Comparison of ENCODE assay signal across 8 cellular contexts in the genomic region with DNA sequence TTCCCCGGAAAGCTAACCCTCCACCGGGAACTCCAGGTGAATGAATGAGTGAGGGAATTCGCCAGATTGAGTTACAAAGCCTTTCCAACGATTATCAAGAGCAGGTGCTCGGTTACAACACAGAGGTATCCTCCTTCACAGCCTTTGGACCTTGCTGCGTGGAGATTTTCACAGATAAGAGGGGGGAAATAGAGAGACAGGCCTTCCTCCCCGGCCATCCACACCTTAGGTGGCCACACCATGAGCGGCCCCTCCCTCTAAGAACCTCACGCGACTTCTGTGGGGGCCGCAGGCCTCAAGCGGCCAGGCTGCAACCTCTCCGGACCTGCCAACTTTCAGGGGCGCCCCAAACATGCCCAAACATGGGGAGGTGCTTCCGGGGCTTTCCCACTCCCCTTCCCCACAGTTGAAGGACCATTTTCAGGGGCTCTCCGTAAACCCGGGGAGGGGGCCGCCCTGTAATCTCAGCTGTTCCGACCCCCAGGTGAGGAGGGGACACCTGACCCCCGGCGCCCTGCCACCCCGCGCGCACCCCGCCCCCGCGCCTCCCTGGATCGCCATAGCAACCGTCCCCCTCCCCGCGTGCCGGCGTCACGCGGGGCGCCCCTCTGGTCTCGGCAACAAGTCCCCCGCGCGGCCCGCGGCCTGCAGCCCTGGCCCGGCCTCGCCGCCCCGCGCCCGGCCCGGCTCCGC. TPM values are rescaled to one million over a fixed set of nuclear protein-coding genes. Genes with fewer than 3 reads are reported as not detected.
DNase-seq lines count a peak whose midpoint lies in the region; ATAC-seq, FAIRE-seq and TF ChIP-seq lines count a peak whose summit lies in the region.

No MANE protein-coding gene starts in this region.

- H3K9me3 Mint-ChIP-seq in activated B cell treated with CpG ODN at 0.5 μM for 24 hours (no peaks in the 10 kb centered on the region), neural progenitor cell (peaks cover 5% of the 10 kb centered on the region)

- peak overlapping the region; percentile 39 for H3K27ac Mint-ChIP-seq in activated B cell treated with CpG ODN at 0.5 μM for 24 hours
- no peak overlapping the region for H3K27ac Mint-ChIP-seq in neural progenitor cell

- H4K20me1 ChIP-seq in neural progenitor cell (ENCODE audit: low read depth) = peaks cover 39% of the 10 kb centered on the region

- H3K36me3 ChIP-seq in neural progenitor cell = no peaks in the 10 kb centered on the region

- peaks cover 4% of the 10 kb centered on the region for H3K36me3 Mint-ChIP-seq in activated B cell treated with CpG ODN at 0.5 μM for 24 hours (ENCODE audit: low read depth)
- H3K36me3 Mint-ChIP-seq in neural progenitor cell = peaks cover 6% of the 10 kb centered on the region

- peaks cover 53% of the 10 kb centered on the region for H3K4me1 ChIP-seq in neural progenitor cell

- peaks cover 52% of the 10 kb centered on the region for H3K79me2 ChIP-seq in neural progenitor cell (ENCODE audit: low read depth)

- H3K27me3 ChIP-seq in neural progenitor cell = no peaks in the 10 kb centered on the region

- peak overlapping the region; percentile 76 for H3K4me3 ChIP-seq in epithelial cell of proximal tubule (ENCODE audit: low read depth, low read length)
- peak overlapping the region; percentile 76 for H3K4me3 ChIP-seq in neural progenitor cell

- TF ChIP-seq CTCF in activated B cell treated with CpG ODN at 0.5 μM for 24 hours (IDR thresholded peaks at IDR 0.05) (no peak), epithelial cell of proximal tubule (conservative IDR thresholded peaks at IDR 0.05; ENCODE audit: low read depth, low read length) (no peak), neural progenitor cell (IDR thresholded peaks at IDR 0.05) (no peak)

- POLR2A ChIA-PET in activated B cell treated with CpG ODN at 0.5 μM for 24 hours (lab: Charles Lee) = no interaction called here

- H2AFZ ChIP-seq in neural progenitor cell (replicated peaks) = no peak overlapping the region

- CTCF ChIA-PET in activated B cell treated with CpG ODN at 0.5 μM for 24 hours (lab: Charles Lee) = no interaction called here

- H3F3A ChIP-seq in neural progenitor cell (ENCODE audit: low read depth) = peaks cover 21% of the 10 kb centered on the region

- intact Hi-C loops in activated B cell treated with CpG ODN at 0.5 μM for 24 hours (cut with micrococcal nuclease) = loop anchor here (5.0 to 10.0 kb wide), 3 partner anchors 92 to 268 kb away; no protein-coding TSS in a partner anchor

- H3K27me3 Mint-ChIP-seq in activated B cell treated with CpG ODN at 0.5 μM for 24 hours = no peaks in the 10 kb centered on the region
- H3K27me3 Mint-ChIP-seq in neural progenitor cell (ENCODE audit: insufficient read depth, low read depth) = peaks cover 7% of the 10 kb centered on the region

- H3K9me3 ChIP-seq in neural progenitor cell (ENCODE audit: low read depth) = no peaks in the 10 kb centered on the region

- DNase-seq in CD1c-positive myeloid dendritic cell (ENCODE audit: extremely low spot score) (peak; percentile 6), GM19239 (ENCODE audit: insufficient read length, low spot score) (peak; percentile 42), activated B cell treated with CpG ODN at 0.5 μM for 24 hours (no peak), epithelial cell of proximal tubule (ENCODE audit: low read depth) (no peak), neural progenitor cell (ENCODE audit: low spot score) (peak; percentile 35), dedifferentiated amniotic fluid mesenchymal stem cell (ENCODE audit: extremely low spot score) (no peak), NCI-H2227 (lab: John Stamatoyannopoulos, UW; ENCODE audit: unreplicated experiment) (no peak)

- no peak for FAIRE-seq in GM19239 (lab: Jason Lieb, UNC)

- H3K4me1 Mint-ChIP-seq in activated B cell treated with CpG ODN at 0.5 μM for 24 hours (peaks cover 38% of the 10 kb centered on the region), neural progenitor cell (peaks cover 31% of the 10 kb centered on the region)

- H3K4me3 Mint-ChIP-seq in activated B cell treated with CpG ODN at 0.5 μM for 24 hours = peak overlapping the region; percentile 81
- peak overlapping the region; percentile 91 for H3K4me3 Mint-ChIP-seq in neural progenitor cell

- ATAC-seq in HG03439 (IDR thresholded peaks at IDR 0.05; ENCODE audit: unreplicated experiment) = peak; percentile 28
- ATAC-seq in activated B cell treated with CpG ODN at 0.5 μM for 24 hours (ENCODE audit: low read depth) = peak; percentile 1

- peak overlapping the region; percentile 98 for H3K4me2 ChIP-seq in neural progenitor cell

- no peak overlapping the region for H3K27ac ChIP-seq in neural progenitor cell

- peak overlapping the region; percentile 28 for H3K9ac ChIP-seq in neural progenitor cell

RNA-seq across cellular contexts. Expression of gene DENND1A, which starts 0.6 kb away (rescaled TPM):
- 21.8 and 25.2 TPM in 2 replicates for total RNA-seq in activated B cell treated with CpG ODN at 0.5 μM for 24 hours
- 18.4 and 26.6 TPM in 2 replicates for total RNA-seq in epithelial cell of proximal tubule
- 37.4 and 48.1 TPM in 2 replicates for total RNA-seq in neural progenitor cell (ENCODE audit: low replicate concordance)

Comparison
In these comparisons a context has a peak if more than half of its experiments do, and no peak if none do; other contexts are left out.
1. DNase-seq: peak in CD1c-positive myeloid dendritic cell (single experiment), GM19239 (single experiment) and neural progenitor cell (single experiment); none in activated B cell treated with CpG ODN at 0.5 μM for 24 hours (single experiment), epithelial cell of proximal tubule (single experiment), dedifferentiated amniotic fluid mesenchymal stem cell (single experiment) and NCI-H2227 (single experiment).